ENCODE assay signal across 11 cellular contexts in the genomic region with DNA sequence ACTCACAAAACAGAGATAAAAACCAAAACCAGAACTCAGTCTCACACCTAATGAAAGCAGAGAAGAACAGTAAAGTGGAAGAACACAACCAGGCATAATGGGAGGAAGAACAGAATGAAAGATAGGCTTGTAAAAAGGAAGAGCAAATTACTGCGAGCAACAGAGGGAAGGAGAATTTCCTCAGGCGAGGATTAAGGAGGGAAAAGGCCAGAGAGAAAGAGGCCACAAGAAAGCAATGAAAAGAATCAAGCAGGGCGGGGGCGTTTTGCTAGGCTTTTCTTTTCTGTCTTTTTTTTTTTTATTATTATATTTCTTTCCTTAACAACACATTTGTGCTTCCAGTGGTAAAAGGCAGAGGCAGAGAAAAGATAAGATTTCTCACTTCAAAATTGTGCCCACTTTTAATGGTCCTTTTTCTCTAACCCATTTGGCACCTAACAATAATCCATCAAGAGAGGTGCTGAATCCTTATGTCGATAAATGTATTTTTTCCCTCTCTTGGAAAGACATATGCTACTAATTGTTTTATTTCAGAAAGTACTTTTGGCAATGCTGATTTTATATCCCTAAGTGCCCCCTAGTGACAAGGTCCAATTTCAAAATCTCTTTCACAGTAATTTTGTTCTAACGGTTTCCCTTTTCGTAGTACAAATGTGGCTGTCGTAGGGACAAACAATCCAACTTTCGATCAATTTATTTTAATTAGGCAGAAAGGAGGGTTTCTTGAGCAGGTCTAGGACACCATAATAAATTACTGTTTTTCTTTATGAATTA.
DNase-seq lines count a peak whose midpoint lies in the region; ATAC-seq, FAIRE-seq and TF ChIP-seq lines count a peak whose summit lies in the region.
"Had no signal": no experiment of that assay in that cellular context is flagged by ENCODE, and none has a peak within 500 bp of the region (broad histone marks: within the 10 kb centered on the region; RNA-seq: fewer than 3 reads in every experiment).

No MANE protein-coding gene starts in this region.

- no peak for TF ChIP-seq POLR2A in A549 (IDR thresholded peaks at IDR 0.05; ENCODE audit: low read length)

- H3K27ac ChIP-seq in A549, result no peak overlapping the region
- H3K27ac ChIP-seq: SJSA1 had no signal

- no peaks in the 10 kb centered on the region for H3K36me3 Mint-ChIP-seq in glutamatergic neuron (ENCODE audit: unreplicated experiment)
- H3K36me3 Mint-ChIP-seq: activated naive CD8-positive, alpha-beta T cell had no signal

- ATAC-seq in A549 (no peak), HG03460 (IDR thresholded peaks at IDR 0.05; ENCODE audit: unreplicated experiment) (no peak), HG02798 (IDR thresholded peaks at IDR 0.05; ENCODE audit: poor library complexity, unreplicated experiment) (no peak)

- no peak overlapping the region for H3K27ac Mint-ChIP-seq in glutamatergic neuron (ENCODE audit: unreplicated experiment)
- H3K27ac Mint-ChIP-seq: activated naive CD8-positive, alpha-beta T cell had no signal

- H3K4me2 ChIP-seq in A549, result no peak overlapping the region

- no peaks in the 10 kb centered on the region for H3K9me3 ChIP-seq in A549
- H3K9me3 ChIP-seq: SJSA1 had no signal

- peaks cover 1% of the 10 kb centered on the region for H3K4me1 Mint-ChIP-seq in glutamatergic neuron (ENCODE audit: low read depth, unreplicated experiment)

- TF ChIP-seq EP300 in A549 (IDR thresholded peaks at IDR 0.05), result no peak

- DNase-seq in A549 (ENCODE audit: low read depth in 1 of 2, low spot score in 1 of 2), result peak in 1 of 2 experiments; percentile 13
- DNase-seq in GM13976 (ENCODE audit: low spot score), result no peak
- DNase-seq in SK-MEL-5 (ENCODE audit: low read depth, low spot score), result peak; percentile 39
- DNase-seq in glutamatergic neuron, result no peak
- DNase-seq in ACHN, result no peak
- no peak for DNase-seq in epidermal melanocyte (ENCODE audit: insufficient read length, low spot score)

- CTCF ChIA-PET in A549 (lab: Yijun Ruan, JAX), result no interaction called here

- no peak overlapping the region for H3K4me3 Mint-ChIP-seq in glutamatergic neuron (ENCODE audit: unreplicated experiment)
- H3K4me3 Mint-ChIP-seq: activated naive CD8-positive, alpha-beta T cell had no signal

- in situ Hi-C loops in GM13976 (cut with MboI; ENCODE audit: low sequenced_read_pairs, unreplicated experiment), result no loop called here
- in situ Hi-C loops in SK-MEL-5 (cut with HindIII; ENCODE audit: low pct_unique_long_range_greater_than_20kb, low sequenced_read_pairs), result no loop called here
- in situ Hi-C loops in ACHN (cut with HindIII; ENCODE audit: low pct_ligation_motif_present, low pct_unique_long_range_greater_than_20kb, low sequenced_read_pairs), result no loop called here

- TF ChIP-seq CTCF in A549 (IDR thresholded peaks at IDR 0.05), result peak; percentile 55
- peak; percentile 20 for TF ChIP-seq CTCF in GM13976 (IDR thresholded peaks at IDR 0.05; ENCODE audit: borderline replicate concordance, control extremely low read depth, extremely low read depth, insufficient read depth, missing control alignments)
- TF ChIP-seq CTCF in glutamatergic neuron (IDR thresholded peaks at IDR 0.05; ENCODE audit: partially characterized antibody, unreplicated experiment), result peak; percentile 17

- peak; percentile 60 to 61 for TF ChIP-seq RAD21 in A549 (conservative IDR thresholded peaks at IDR 0.05 in 1 of 2, IDR thresholded peaks at IDR 0.05 in 1 of 2)

- H3K4me1 ChIP-seq in A549, result no peaks in the 10 kb centered on the region
- H3K4me1 ChIP-seq: SJSA1 had no signal

- no peak for FAIRE-seq in A549 (lab: Jason Lieb, UNC)

- no peaks in the 10 kb centered on the region for H3K27me3 Mint-ChIP-seq in glutamatergic neuron (ENCODE audit: unreplicated experiment)

- no peak overlapping the region for H3K4me3 ChIP-seq in A549
- H3K4me3 ChIP-seq: lung, SJSA1 had no signal

- WGBS in A549 (ENCODE audit: missing lambda C conversion rate), result 30% methylated on average over 9 of the region's 9 CpGs

- no peaks in the 10 kb centered on the region for H3K9me3 Mint-ChIP-seq in glutamatergic neuron (ENCODE audit: unreplicated experiment)

- POLR2A ChIA-PET in A549 (lab: Yijun Ruan, JAX), result no interaction called here

TF ChIP-seq in A549, 52 proteins besides CTCF, POLR2A, EP300 and RAD21:
- TF ChIP-seq, protein P1, sequence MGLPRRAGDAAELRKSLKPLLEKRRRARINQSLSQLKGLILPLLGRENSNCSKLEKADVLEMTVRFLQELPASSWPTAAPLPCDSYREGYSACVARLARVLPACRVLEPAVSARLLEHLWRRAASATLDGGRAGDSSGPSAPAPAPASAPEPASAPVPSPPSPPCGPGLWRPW (IDR thresholded peaks at IDR 0.05), result no peak
- TF ChIP-seq, protein P2, sequence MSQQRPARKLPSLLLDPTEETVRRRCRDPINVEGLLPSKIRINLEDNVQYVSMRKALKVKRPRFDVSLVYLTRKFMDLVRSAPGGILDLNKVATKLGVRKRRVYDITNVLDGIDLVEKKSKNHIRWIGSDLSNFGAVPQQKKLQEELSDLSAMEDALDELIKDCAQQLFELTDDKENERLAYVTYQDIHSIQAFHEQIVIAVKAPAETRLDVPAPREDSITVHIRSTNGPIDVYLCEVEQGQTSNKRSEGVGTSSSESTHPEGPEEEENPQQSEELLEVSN (IDR thresholded peaks at IDR 0.05; ENCODE audit: borderline replicate concordance, low read depth), result no peak
- TF ChIP-seq SMC3 (IDR thresholded peaks at IDR 0.05), result peak; percentile 66
